ENCODE assay signal across 9 cellular contexts in the genomic region with DNA sequence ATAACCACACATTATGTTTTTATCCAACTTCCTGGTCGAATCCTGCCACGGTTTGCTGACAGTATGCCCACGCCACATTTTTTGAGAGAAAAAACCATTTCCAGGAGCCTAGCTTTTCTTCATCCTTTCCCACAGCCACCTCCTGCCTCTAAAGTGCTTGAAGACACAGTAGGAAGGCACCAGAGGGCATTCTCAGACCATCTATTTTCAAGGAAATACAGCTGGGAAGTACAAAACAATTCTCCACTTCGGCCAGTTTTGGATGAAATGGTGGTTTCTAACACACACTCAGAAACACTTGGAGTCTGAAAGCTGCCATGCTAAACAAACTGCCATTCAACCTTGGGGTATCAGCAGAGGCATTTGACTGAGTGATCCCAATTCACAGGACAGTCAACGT.
DNase-seq lines count a peak whose midpoint lies in the region; ATAC-seq and TF ChIP-seq lines count a peak whose summit lies in the region.
"Had no signal": no experiment of that assay in that cellular context is flagged by ENCODE, and none has a peak within 500 bp of the region (broad histone marks: within the 10 kb centered on the region; RNA-seq: fewer than 3 reads in every experiment).

No MANE protein-coding gene starts in this region.

- no peak overlapping the region for H3K27ac ChIP-seq in SK-N-SH (ENCODE audit: low read depth in 2 of 2, low read length in 1 of 2)
- no peak overlapping the region for H3K27ac ChIP-seq in CD8-positive, alpha-beta T cell (ENCODE audit: low read depth, low read length)
- H3K27ac ChIP-seq: neutrophil had no signal

- no peaks in the 10 kb centered on the region for H3K36me3 ChIP-seq in SK-N-SH (replicated peaks in 1 of 2; ENCODE audit: control insufficient read depth in 1 of 2, insufficient read depth in 2 of 2, low read length in 1 of 2)
- no peaks in the 10 kb centered on the region for H3K36me3 ChIP-seq in CD8-positive, alpha-beta T cell (ENCODE audit: insufficient read depth, low read length)
- H3K36me3 ChIP-seq in HAP-1 (replicated peaks): no peaks in the 10 kb centered on the region
- H3K36me3 ChIP-seq: neutrophil had no signal

- no peak overlapping the region for H3K4me2 ChIP-seq in SK-N-SH

- peaks cover 4% of the 10 kb centered on the region for H3K27me3 Mint-ChIP-seq in CD8-positive, alpha-beta T cell (ENCODE audit: low read depth)

- no peaks in the 10 kb centered on the region for H3K9me3 ChIP-seq in SK-N-SH
- no peaks in the 10 kb centered on the region for H3K9me3 ChIP-seq in CD8-positive, alpha-beta T cell (ENCODE audit: low read length)
- H3K9me3 ChIP-seq in HAP-1: no peaks in the 10 kb centered on the region
- H3K9me3 ChIP-seq: neutrophil had no signal

- H3K9ac ChIP-seq in SK-N-SH: no peak overlapping the region

- DNase-seq in HCEC 1CT (peak; percentile 56), SK-N-SH (peak; percentile 33), foreskin melanocyte (peak; percentile 23), superior temporal gyrus (ENCODE audit: extremely low spot score) (peak; percentile 41), HAP-1 (ENCODE audit: low spot score in 2 of 2) (no peak)
- DNase-seq in CD8-positive, alpha-beta T cell: no peak
- DNase-seq: activated T-cell treated with anti-CD3 and anti-CD28 coated beads for 4 hours had no signal

- peak; percentile 59 for TF ChIP-seq CTCF in SK-N-SH (IDR thresholded peaks at IDR 0.05)
- no peak for TF ChIP-seq CTCF in CD8-positive, alpha-beta T cell (IDR thresholded peaks at IDR 0.05)

- in situ Hi-C loops in HAP-1 (cut with MboI; ENCODE audit: low sequenced_read_pairs): loop anchor here (25.0 kb wide), 1 partner anchor 1073 kb away; no protein-coding TSS in a partner anchor

- TF ChIP-seq EP300 in SK-N-SH (IDR thresholded peaks at IDR 0.05; ENCODE audit: borderline replicate concordance in 1 of 2, low read depth in 1 of 2, low read length in 1 of 2): no peak

- no peaks in the 10 kb centered on the region for H3K4me1 Mint-ChIP-seq in CD8-positive, alpha-beta T cell (ENCODE audit: low read depth)

- H3K36me3 Mint-ChIP-seq in CD8-positive, alpha-beta T cell: no peaks in the 10 kb centered on the region

- no peaks in the 10 kb centered on the region for H3F3A ChIP-seq in SK-N-SH (replicated peaks; ENCODE audit: insufficient read depth)

- H3K4me3 Mint-ChIP-seq in CD8-positive, alpha-beta T cell: no peak overlapping the region

- no peak for ATAC-seq in CD8-positive, alpha-beta T cell
- ATAC-seq in HG03025 (IDR thresholded peaks at IDR 0.05; ENCODE audit: low FRiP score, unreplicated experiment): no peak

- no peaks in the 10 kb centered on the region for H3K9me3 Mint-ChIP-seq in CD8-positive, alpha-beta T cell

- no peaks in the 10 kb centered on the region; a peak in 1 of 4 replicates for H3K4me1 ChIP-seq in SK-N-SH (ENCODE audit: control insufficient read depth in 1 of 2, insufficient read depth in 2 of 2, low read depth in 1 of 2, low read length in 1 of 2)
- no peaks in the 10 kb centered on the region for H3K4me1 ChIP-seq in CD8-positive, alpha-beta T cell (ENCODE audit: insufficient read depth, low read length)
- no peaks in the 10 kb centered on the region for H3K4me1 ChIP-seq in HAP-1

- no peaks in the 10 kb centered on the region for H3K9me2 ChIP-seq in SK-N-SH

- H4K20me1 ChIP-seq in SK-N-SH (ENCODE audit: insufficient read depth): no peaks in the 10 kb centered on the region

- H3K27ac Mint-ChIP-seq in CD8-positive, alpha-beta T cell: no peak overlapping the region

- POLR2A ChIA-PET in SK-N-SH (lab: Yijun Ruan, JAX): no interaction called here
- POLR2A ChIA-PET in CD8-positive, alpha-beta T cell (lab: Charles Lee): no interaction called here

- H3K27me3 ChIP-seq in SK-N-SH (ENCODE audit: insufficient read depth) (no peaks in the 10 kb centered on the region), HAP-1 (ENCODE audit: low read depth) (no peaks in the 10 kb centered on the region)
- no peaks in the 10 kb centered on the region for H3K27me3 ChIP-seq in CD8-positive, alpha-beta T cell (ENCODE audit: insufficient read depth, low read length)

- no peaks in the 10 kb centered on the region for H3K79me2 ChIP-seq in SK-N-SH (ENCODE audit: insufficient read depth)

- 67% methylated on average over 5 of the region's 5 CpGs for WGBS in SK-N-SH (ENCODE audit: low lambda C conversion rate)

- peak overlapping the region; percentile 12; the same call in 1 of the 2 replicates for H2AFZ ChIP-seq in SK-N-SH (ENCODE audit: low read depth)

- H3K4me3 ChIP-seq in SK-N-SH (ENCODE audit: low read depth in 2 of 2, low read length in 1 of 2) (no peak overlapping the region), HAP-1 (no peak overlapping the region)
- no peak overlapping the region for H3K4me3 ChIP-seq in CD8-positive, alpha-beta T cell (ENCODE audit: low read depth, low read length)

- peak; percentile 82 for TF ChIP-seq RAD21 in SK-N-SH (IDR thresholded peaks at IDR 0.05; ENCODE audit: low read length)

- intact Hi-C loops in CD8-positive, alpha-beta T cell (cut with DNase I, micrococcal nuclease): no loop called here

- CTCF ChIA-PET in SK-N-SH (lab: Yijun Ruan, JAX): interaction anchor here (0.8 to 3.1 kb wide), 11 partner anchors 11 to 1203 kb away, joined by 3 to 17 read pairs (median 4); no protein-coding TSS in a partner anchor
- CTCF ChIA-PET in CD8-positive, alpha-beta T cell (lab: Charles Lee): interaction anchor here (4.2 kb wide), 1 partner anchor 12 kb away, joined by 20 read pairs; no protein-coding TSS in a partner anchor

TF ChIP-seq in SK-N-SH, 30 proteins besides CTCF, POLR2A, EP300 and RAD21:
- TF ChIP-seq SMC3 (IDR thresholded peaks at IDR 0.05; ENCODE audit: low read depth, low read length): peak; percentile 79
- TF ChIP-seq, protein P1, sequence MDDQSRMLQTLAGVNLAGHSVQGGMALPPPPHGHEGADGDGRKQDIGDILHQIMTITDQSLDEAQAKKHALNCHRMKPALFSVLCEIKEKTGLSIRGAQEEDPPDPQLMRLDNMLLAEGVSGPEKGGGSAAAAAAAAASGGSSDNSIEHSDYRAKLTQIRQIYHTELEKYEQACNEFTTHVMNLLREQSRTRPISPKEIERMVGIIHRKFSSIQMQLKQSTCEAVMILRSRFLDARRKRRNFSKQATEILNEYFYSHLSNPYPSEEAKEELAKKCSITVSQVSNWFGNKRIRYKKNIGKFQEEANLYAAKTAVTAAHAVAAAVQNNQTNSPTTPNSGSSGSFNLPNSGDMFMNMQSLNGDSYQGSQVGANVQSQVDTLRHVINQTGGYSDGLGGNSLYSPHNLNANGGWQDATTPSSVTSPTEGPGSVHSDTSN (IDR thresholded peaks at IDR 0.05): no peak

Comparison
In these comparisons a context has a peak if more than half of its experiments do, and no peak if none do; other contexts are left out.
1. DNase-seq: peak in HCEC 1CT (single experiment), SK-N-SH (single experiment), foreskin melanocyte (single experiment) and superior temporal gyrus (single experiment); none in CD8-positive, alpha-beta T cell (0 of 7) and HAP-1 (0 of 2).